In genomic region chrX:73398185-73398914, GRCh38 we compare ENCODE assay signal across 39 cellular contexts. TPM values are rescaled to one million over a fixed set of nuclear protein-coding genes. Genes with fewer than 3 reads are reported as not detected.
"Had no signal": no experiment of that assay in that cellular context is flagged by ENCODE, and none has a peak within 500 bp of the region (broad histone marks: within the 10 kb centered on the region; RNA-seq: fewer than 3 reads in every experiment).

No MANE protein-coding gene starts in this region.

- H3K27me3 ChIP-seq: body of pancreas, brain microvascular endothelial cell, cardiac muscle cell had no signal

- ATAC-seq: activated CD8-positive, alpha-beta T cell treated with anti-CD3 and anti-CD28 coated beads for 36 hours; activated naive CD4-positive, alpha-beta T cell treated with anti-CD3 and anti-CD28 coated beads, Interleukin-2, amount 50 U/mL, for 72 hours; activated T-cell treated with anti-CD3 and anti-CD28 coated beads, Interleukin-2, amount 50 U/mL, for 4 hours; activated T-cell treated with anti-CD3 and anti-CD28 coated beads, Interleukin-2, amount 50 U/mL, for 72 hours; activated T-helper 17 cell treated with anti-CD3 and anti-CD28 coated beads, Interleukin-2, amount 50 U/mL, for 72 hours; body of pancreas had no signal

- FAIRE-seq: astrocyte, TTC549 had no signal

- H3K4me3 ChIP-seq: adrenal gland, body of pancreas, breast epithelium, cardiac muscle cell had no signal

- DNase-seq: activated B cell treated with CpG ODN at 0.5 μM for 24 hours; activated CD4-positive, alpha-beta memory T cell treated with anti-CD3 and anti-CD28 coated beads for 36 hours; activated CD4-positive, alpha-beta T cell treated with anti-CD3 and anti-CD28 coated beads for 4 hours; activated CD4-positive, alpha-beta T cell treated with anti-CD3 and anti-CD28 coated beads, Interleukin-2, amount 10 ng/mL, durations not matched to agents 24 days and 14 days; activated CD4-positive, alpha-beta T cell treated with anti-CD3 and anti-CD28 coated beads, Interleukin-2, amount 50 U/mL, for 1 hour; activated CD4-positive, alpha-beta T cell treated with anti-CD3 and anti-CD28 coated beads, Interleukin-2, amount 50 U/mL, for 4 hours; activated CD4-positive, CD25-positive, alpha-beta regulatory T cell treated with anti-CD3 and anti-CD28 coated beads, Interleukin-2, amount 50 U/mL, for 72 hours; activated CD8-positive, alpha-beta memory T cell treated with anti-CD3 and anti-CD28 coated beads, Interleukin-2, amount 50 U/mL, for 4 hours; activated CD8-positive, alpha-beta T cell treated with anti-CD3 and anti-CD28 coated beads for 36 hours; activated effector memory CD4-positive, alpha-beta T cell treated with anti-CD3 and anti-CD28 coated beads, Interleukin-2, amount 50 U/mL, for 16 hours; activated gamma-delta T cell treated with Interleukin-2 at 50 U/mL for 16 hours; activated naive CD4-positive, alpha-beta T cell; activated naive CD4-positive, alpha-beta T cell treated with anti-CD3 and anti-CD28 coated beads for 36 hours; activated naive CD4-positive, alpha-beta T cell treated with anti-CD3 and anti-CD28 coated beads, Interleukin-2, amount 50 U/mL, for 16 hours; activated naive CD8-positive, alpha-beta T cell treated with anti-CD3 and anti-CD28 coated beads for 36 hours; activated T-cell treated with anti-CD3 and anti-CD28 coated beads for 4 hours; activated T-cell treated with anti-CD3 and anti-CD28 coated beads, Interleukin-2, amount 50 U/mL, for 1 hour; activated T-cell treated with anti-CD3 and anti-CD28 coated beads, Interleukin-2, amount 50 U/mL, for 4 hours; activated T-cell treated with anti-CD3 and anti-CD28 coated beads, Interleukin-2, amount 50 U/mL, for 72 hours; adrenal gland; amniotic stem cell; aorta; body of pancreas; brain microvascular endothelial cell; caudate nucleus; cerebellar nuclear complex; T-helper 1 cell; T-helper 2 cell; T-helper 9 cell had no signal

- H3K36me3 ChIP-seq: adrenal gland, brain microvascular endothelial cell, breast epithelium, cardiac muscle cell had no signal

- H3K4me1 ChIP-seq: adrenal gland, body of pancreas, breast epithelium had no signal

- H3K27ac ChIP-seq: adrenal gland, body of pancreas, brain microvascular endothelial cell, breast epithelium, cardiac muscle cell, VCaP had no signal

RNA-seq across cellular contexts. Expression of gene CDX4, which starts 48.5 kb away (rescaled TPM):
- total RNA-seq: activated B cell treated with CpG ODN at 0.5 μM for 24 hours; activated CD4-positive, alpha-beta memory T cell treated with anti-CD3 and anti-CD28 coated beads for 36 hours; activated CD4-positive, alpha-beta T cell treated with anti-CD3 and anti-CD28 coated beads, Interleukin-2, amount 10 ng/mL, durations not matched to agents 24 days and 14 days; activated CD8-positive, alpha-beta memory T cell treated with anti-CD3 and anti-CD28 coated beads for 36 hours; activated CD8-positive, alpha-beta T cell treated with anti-CD3 and anti-CD28 coated beads for 36 hours; activated naive CD4-positive, alpha-beta T cell treated with anti-CD3 and anti-CD28 coated beads for 36 hours; activated naive CD4-positive, alpha-beta T cell treated with anti-CD3 and anti-CD28 coated beads, Interleukin-2, amount 50 U/mL, for 72 hours; activated naive CD8-positive, alpha-beta T cell treated with anti-CD3 and anti-CD28 coated beads for 36 hours; activated T-cell treated with anti-CD3 and anti-CD28 coated beads, Interleukin-2, amount 50 U/mL, for 4 hours; activated T-cell treated with anti-CD3 and anti-CD28 coated beads, Interleukin-2, amount 50 U/mL, for 72 hours; activated T-helper 1 cell treated with anti-CD3 and anti-CD28 coated beads, Interleukin-12 subunit alpha, Interleukin-12 subunit beta, Interleukin-2, Interleukin-4 antibody, amounts not matched to agents 30 ng/mL and 10 ng/mL and 1 ng/mL, durations not matched to agents 14 hours and 24 hours and 36 hours; activated T-helper 17 cell treated with anti-CD3 and anti-CD28 coated beads, Interleukin-2, amount 50 U/mL, for 72 hours; adrenal gland; aorta; astrocyte; body of pancreas; breast epithelium; cardiac muscle cell; chondrocyte had no signal
- polyA plus RNA-seq: adrenal gland, aorta, cardiac muscle cell had no signal
